Comparison of ENCODE assay signal across 32 cellular contexts in genomic region chr20:5548112-5548511, GRCh38.
A peak's percentile ranks its signal among the peaks of the same experiment; 100 is the strongest.
DNase-seq lines count a peak whose midpoint lies in the region; ATAC-seq, FAIRE-seq and TF ChIP-seq lines count a peak whose summit lies in the region.
"Had no signal": no experiment of that assay in that cellular context is flagged by ENCODE, and none has a peak within 500 bp of the region (broad histone marks: within the 10 kb centered on the region; RNA-seq: fewer than 3 reads in every experiment).

No MANE protein-coding gene starts in this region.

- 86% methylated on average over 5 of the region's 5 CpGs for WGBS in HepG2 (ENCODE audit: low lambda C conversion rate)
- WGBS in right lobe of liver (ENCODE audit: insufficient coverage, low coverage, low lambda C conversion rate, missing lambda C conversion rate), result 60% methylated on average over 4 of the region's 5 CpGs

- H3K4me2 ChIP-seq in HepG2 (ENCODE audit: low read depth, low read length), result no peak overlapping the region
- H3K4me2 ChIP-seq: KMS-11 had no signal

- H3K4me3 ChIP-seq in HepG2 (replicated peaks in 1 of 3; ENCODE audit: insufficient read depth in 1 of 3, low read depth in 2 of 3, low read length in 3 of 3) (no peak overlapping the region), right lobe of liver (no peak overlapping the region), fibroblast of villous mesenchyme (ENCODE audit: low read depth, low read length) (no peak overlapping the region)
- H3K4me3 ChIP-seq: heart right ventricle, lower lobe of right lung, mucosa of descending colon, ovary, skin epidermis, testis had no signal

- H3K27me3 ChIP-seq in HepG2 (ENCODE audit: control insufficient read depth in 1 of 2, insufficient read depth in 2 of 2, low read length in 2 of 2) (no peaks in the 10 kb centered on the region), right lobe of liver (no peaks in the 10 kb centered on the region)
- H3K27me3 ChIP-seq: foreskin keratinocyte, heart right ventricle, ovary, testis had no signal

- CTCF ChIA-PET in activated CD4-positive, alpha-beta memory T cell treated with anti-CD3 and anti-CD28 coated beads for 36 hours (lab: Charles Lee), result interaction anchor here (0.7 to 4.9 kb wide), 3 partner anchors 9 to 240 kb away, joined by 3 to 35 read pairs (median 8); no protein-coding TSS in a partner anchor
- CTCF ChIA-PET in activated CD4-positive, alpha-beta memory T cell treated with anti-CD3 and anti-CD28 coated beads, Interleukin-2, amount 10 ng/mL, durations not matched to agents 7 days and 5 days (lab: Charles Lee), result interaction anchor here (1.1 to 1.7 kb wide), 3 partner anchors 19 to 22 kb away, joined by 3 to 6 read pairs (median 5); no protein-coding TSS in a partner anchor
- CTCF ChIA-PET in HepG2 (lab: Yijun Ruan, JAX; ENCODE audit: low intra/inter-chr PET ratio, low total read pairs), result no interaction called here

- no peak overlapping the region for H2AFZ ChIP-seq in HepG2 (ENCODE audit: low read length)

- intact Hi-C loops in activated CD4-positive, alpha-beta memory T cell treated with anti-CD3 and anti-CD28 coated beads for 36 hours (cut with micrococcal nuclease), result loop anchor here (2.0 kb wide), 1 partner anchor 19 kb away; no protein-coding TSS in a partner anchor
- intact Hi-C loops in HepG2 (cut with micrococcal nuclease; ENCODE audit: unreplicated experiment), result no loop called here
- intact Hi-C loops in right lobe of liver (cut with DNase I), result no loop called here

- H3K4me1 ChIP-seq in HepG2 (ENCODE audit: insufficient read depth, low read length) (peaks cover 9% of the 10 kb centered on the region), right lobe of liver (no peaks in the 10 kb centered on the region)
- H3K4me1 ChIP-seq: foreskin keratinocyte, testis had no signal

- H3K79me2 ChIP-seq in HepG2 (ENCODE audit: insufficient read depth, low read length), result no peaks in the 10 kb centered on the region

- no peaks in the 10 kb centered on the region for H3K9me3 Mint-ChIP-seq in activated CD4-positive, alpha-beta memory T cell treated with anti-CD3 and anti-CD28 coated beads for 36 hours
- no peaks in the 10 kb centered on the region for H3K9me3 Mint-ChIP-seq in activated CD4-positive, alpha-beta memory T cell treated with anti-CD3 and anti-CD28 coated beads, Interleukin-2, amount 10 ng/mL, durations not matched to agents 7 days and 5 days
- no peaks in the 10 kb centered on the region for H3K9me3 Mint-ChIP-seq in stimulated activated effector memory CD8-positive, alpha-beta T cell treated with anti-CD3 and anti-CD28 coated beads, Interleukin-12 subunit alpha, Interleukin-12 subunit beta, amount 100 ng/mL, for 72 hours
- H3K9me3 Mint-ChIP-seq: central memory CD8-positive, alpha-beta T cell had no signal

- H3K27me3 Mint-ChIP-seq in activated CD4-positive, alpha-beta memory T cell treated with anti-CD3 and anti-CD28 coated beads for 36 hours, result no peaks in the 10 kb centered on the region
- H3K27me3 Mint-ChIP-seq in activated CD4-positive, alpha-beta memory T cell treated with anti-CD3 and anti-CD28 coated beads, Interleukin-2, amount 10 ng/mL, durations not matched to agents 7 days and 5 days, result no peaks in the 10 kb centered on the region
- H3K27me3 Mint-ChIP-seq: central memory CD8-positive, alpha-beta T cell had no signal

- H3K36me3 ChIP-seq in HepG2 (replicated peaks in 1 of 2; ENCODE audit: control insufficient read depth in 1 of 2, insufficient read depth in 2 of 2, low read length in 2 of 2) (peaks cover 0 to 3% of the 10 kb centered on the region in 2 experiments; a peak in 3 of 5 replicates), right lobe of liver (peaks cover 0 to 15% (median 3%) of the 10 kb centered on the region in 4 donors)
- H3K36me3 ChIP-seq: ovary had no signal

- FAIRE-seq in HepG2 (lab: Jason Lieb, UNC), result no peak
- FAIRE-seq: kidney had no signal

- peaks cover 48% of the 10 kb centered on the region for H3K36me3 Mint-ChIP-seq in activated CD4-positive, alpha-beta memory T cell treated with anti-CD3 and anti-CD28 coated beads for 36 hours
- peaks cover 44% of the 10 kb centered on the region for H3K36me3 Mint-ChIP-seq in activated CD4-positive, alpha-beta memory T cell treated with anti-CD3 and anti-CD28 coated beads, Interleukin-2, amount 10 ng/mL, durations not matched to agents 7 days and 5 days (ENCODE audit: low read depth)
- peaks cover 84% of the 10 kb centered on the region for H3K36me3 Mint-ChIP-seq in stimulated activated effector memory CD8-positive, alpha-beta T cell treated with anti-CD3 and anti-CD28 coated beads, Interleukin-12 subunit alpha, Interleukin-12 subunit beta, amount 100 ng/mL, for 72 hours

- TF ChIP-seq RAD21 in HepG2 (CRISPR knock-in tag; IDR thresholded peaks at IDR 0.05), result no peak

- no peak for TF ChIP-seq EP300 in HepG2 (IDR thresholded peaks at IDR 0.05; ENCODE audit: low read depth in 2 of 2, low read length in 2 of 2)
- TF ChIP-seq EP300 in HepG2 (CRISPR knock-in tag; IDR thresholded peaks at IDR 0.05; ENCODE audit: borderline replicate concordance), result no peak

- in situ Hi-C loops in HepG2 (cut with HindIII; ENCODE audit: extremely low pct_ligation_motif_present, low pct_unique_long_range_greater_than_20kb), result no loop called here

- no peak overlapping the region for H3K4me3 Mint-ChIP-seq in activated CD4-positive, alpha-beta memory T cell treated with anti-CD3 and anti-CD28 coated beads for 36 hours
- H3K4me3 Mint-ChIP-seq in activated CD4-positive, alpha-beta memory T cell treated with anti-CD3 and anti-CD28 coated beads, Interleukin-2, amount 10 ng/mL, durations not matched to agents 7 days and 5 days, result no peak overlapping the region
- H3K4me3 Mint-ChIP-seq in stimulated activated effector memory CD8-positive, alpha-beta T cell treated with anti-CD3 and anti-CD28 coated beads, Interleukin-12 subunit alpha, Interleukin-12 subunit beta, amount 100 ng/mL, for 72 hours, result no peak overlapping the region
- H3K4me3 Mint-ChIP-seq: CD14-positive monocyte; central memory CD8-positive, alpha-beta T cell had no signal

- POLR2A ChIA-PET in activated CD4-positive, alpha-beta memory T cell treated with anti-CD3 and anti-CD28 coated beads for 36 hours (lab: Charles Lee), result no interaction called here
- POLR2A ChIA-PET in activated CD4-positive, alpha-beta memory T cell treated with anti-CD3 and anti-CD28 coated beads, Interleukin-2, amount 10 ng/mL, durations not matched to agents 7 days and 5 days (lab: Charles Lee), result no interaction called here
- POLR2A ChIA-PET in HepG2 (lab: Yijun Ruan, JAX), result no interaction called here

- ATAC-seq in HepG2 (no peak), right lobe of liver (no peak)
- ATAC-seq in stimulated activated effector memory CD8-positive, alpha-beta T cell treated with anti-CD3 and anti-CD28 coated beads, Interleukin-12 subunit alpha, Interleukin-12 subunit beta, amount 100 ng/mL, for 72 hours, result no peak
- ATAC-seq: esophagus mucosa, foreskin keratinocyte, HCT116, lower lobe of right lung, mucosa of descending colon had no signal

- H3K27ac ChIP-seq in HepG2 (ENCODE audit: extremely low read length, insufficient read depth, low read length) (no peak overlapping the region), right lobe of liver (no peak overlapping the region)
- H3K27ac ChIP-seq: foreskin keratinocyte, heart right ventricle, HL-60, KMS-11, lower lobe of right lung, ovary, skin epidermis, testis had no signal

- no peaks in the 10 kb centered on the region for H4K20me1 ChIP-seq in HepG2 (ENCODE audit: insufficient read depth, low read length)

- H3K4me1 Mint-ChIP-seq in activated CD4-positive, alpha-beta memory T cell treated with anti-CD3 and anti-CD28 coated beads for 36 hours (ENCODE audit: low read depth), result peaks cover 31% of the 10 kb centered on the region
- peaks cover 3% of the 10 kb centered on the region for H3K4me1 Mint-ChIP-seq in activated CD4-positive, alpha-beta memory T cell treated with anti-CD3 and anti-CD28 coated beads, Interleukin-2, amount 10 ng/mL, durations not matched to agents 7 days and 5 days
- H3K4me1 Mint-ChIP-seq in stimulated activated effector memory CD8-positive, alpha-beta T cell treated with anti-CD3 and anti-CD28 coated beads, Interleukin-12 subunit alpha, Interleukin-12 subunit beta, amount 100 ng/mL, for 72 hours, result peaks cover 25% of the 10 kb centered on the region
- H3K4me1 Mint-ChIP-seq: CD14-positive monocyte had no signal

- TF ChIP-seq POLR2A in HepG2 (IDR thresholded peaks at IDR 0.05; ENCODE audit: insufficient read depth in 1 of 2, low read depth in 2 of 2, low read length in 2 of 2), result no peak
- TF ChIP-seq POLR2A in right lobe of liver (IDR thresholded peaks at IDR 0.05), result no peak

- H3K9me3 ChIP-seq in HepG2 (ENCODE audit: low read length) (no peaks in the 10 kb centered on the region), right lobe of liver (no peaks in the 10 kb centered on the region)
- H3K9me3 ChIP-seq: heart right ventricle, lower lobe of right lung, mucosa of descending colon, ovary, testis had no signal

- H3K27ac Mint-ChIP-seq in activated CD4-positive, alpha-beta memory T cell treated with anti-CD3 and anti-CD28 coated beads for 36 hours, result peak overlapping the region; percentile 28
- no peak overlapping the region for H3K27ac Mint-ChIP-seq in activated CD4-positive, alpha-beta memory T cell treated with anti-CD3 and anti-CD28 coated beads, Interleukin-2, amount 10 ng/mL, durations not matched to agents 7 days and 5 days
- H3K27ac Mint-ChIP-seq in stimulated activated effector memory CD8-positive, alpha-beta T cell treated with anti-CD3 and anti-CD28 coated beads, Interleukin-12 subunit alpha, Interleukin-12 subunit beta, amount 100 ng/mL, for 72 hours, result peak overlapping the region; percentile 68

- no peak overlapping the region for H3K9ac ChIP-seq in HepG2 (ENCODE audit: insufficient read depth, low read depth, low read length)
- H3K9ac ChIP-seq: KMS-11 had no signal

- DNase-seq in activated CD4-positive, alpha-beta memory T cell treated with anti-CD3 and anti-CD28 coated beads for 36 hours, result no peak
- no peak for DNase-seq in activated CD4-positive, alpha-beta memory T cell treated with anti-CD3 and anti-CD28 coated beads, Interleukin-2, amount 10 ng/mL, durations not matched to agents 7 days and 5 days
- DNase-seq in HepG2 (ENCODE audit: low spot score) (no peak), right lobe of liver (no peak), fibroblast of villous mesenchyme (ENCODE audit: low read depth) (peak; percentile 45), NCI-H1417 (lab: John Stamatoyannopoulos, UW) (no peak), epidermal melanocyte (ENCODE audit: insufficient read length, low spot score) (no peak)
- no peak for DNase-seq in stimulated activated effector memory CD8-positive, alpha-beta T cell treated with anti-CD3 and anti-CD28 coated beads, Interleukin-12 subunit alpha, Interleukin-12 subunit beta, amount 100 ng/mL, for 72 hours (ENCODE audit: low spot score in 2 of 2)
- DNase-seq: activated CD4-positive, alpha-beta T cell treated with anti-CD3 and anti-CD28 coated beads for 1 hour; Calu3; DND-41; foreskin keratinocyte; GF-D8; heart right ventricle; kidney; lower lobe of right lung; MM.1S; mucosa of descending colon; NCI-H1105 treated with DMSO at 0.1 percent for 48 hours; NCI-H226; NCI-H69; ovary; SHP77; stimulated activated naive CD4-positive, alpha-beta T cell treated with Interleukin-2 at 50 U/mL for 16 hours; testis had no signal

- TF ChIP-seq CTCF in HepG2 (CRISPR knock-in tag; IDR thresholded peaks at IDR 0.05) (no peak), right lobe of liver (IDR thresholded peaks at IDR 0.05) (no peak), fibroblast of villous mesenchyme (IDR thresholded peaks at IDR 0.05; ENCODE audit: insufficient read depth, low read depth, low read length) (no peak)

- no TSS peak for BruUV-seq in HepG2 (replicated peaks; lab: Mats Ljungman, UMichigan)
